Comparison of ENCODE assay signal across 21 cellular contexts in the genomic region with DNA sequence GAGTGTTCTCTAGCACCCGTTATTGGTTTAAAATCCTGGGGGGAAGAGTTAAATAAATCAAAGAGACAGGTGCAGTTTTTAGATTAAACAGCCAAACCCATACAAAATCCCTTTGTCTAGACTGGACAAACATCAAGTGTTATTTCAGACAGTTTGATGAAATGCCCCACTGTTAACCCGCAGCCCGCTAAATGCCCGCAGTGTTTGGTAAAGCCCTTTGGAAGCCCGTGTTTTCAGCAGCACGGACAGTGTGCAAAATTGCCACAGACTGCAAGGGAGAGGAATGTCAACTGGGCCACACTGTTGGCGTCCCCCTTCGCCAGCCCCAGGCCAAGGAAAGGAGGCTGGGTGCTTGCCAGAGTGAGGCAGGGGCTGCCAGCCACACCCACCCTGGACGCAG. TPM values are rescaled to one million over a fixed set of nuclear protein-coding genes. Genes with fewer than 3 reads are reported as not detected.
"Had no signal": no experiment of that assay in that cellular context is flagged by ENCODE, and none has a peak within 500 bp of the region (broad histone marks: within the 10 kb centered on the region; RNA-seq: fewer than 3 reads in every experiment).

No MANE protein-coding gene starts in this region.

- H3K36me3 ChIP-seq: gastroesophageal sphincter, lower lobe of right lung, right lobe of liver, thyroid gland had no signal

- H3K9me3 ChIP-seq: SK-N-SH, thyroid gland had no signal

- ATAC-seq: activated CD8-positive, alpha-beta memory T cell treated with anti-CD3 and anti-CD28 coated beads, Interleukin-2, amount 10 ng/mL, durations not matched to agents 7 days and 5 days; activated naive CD8-positive, alpha-beta T cell treated with anti-CD3 and anti-CD28 coated beads, Interleukin-2, amount 50 U/mL, for 24 hours; gastroesophageal sphincter; lower lobe of right lung; right lobe of liver; stimulated activated effector memory CD8-positive, alpha-beta T cell treated with anti-CD3 and anti-CD28 coated beads, Interleukin-12 subunit alpha, Interleukin-12 subunit beta, amount 100 ng/mL, for 72 hours; WTC11 had no signal

- H3K27ac ChIP-seq: epithelial cell of prostate, gastroesophageal sphincter, lower lobe of right lung, right lobe of liver, thyroid gland had no signal

- H3K4me3 ChIP-seq: gastroesophageal sphincter, lower lobe of right lung, right lobe of liver, thyroid gland had no signal

- DNase-seq: activated CD4-positive, alpha-beta memory T cell treated with anti-CD3 and anti-CD28 coated beads, Interleukin-2, amount 10 ng/mL, durations not matched to agents 7 days and 5 days; activated CD4-positive, alpha-beta T cell treated with anti-CD3 and anti-CD28 coated beads for 4 hours; activated CD8-positive, alpha-beta memory T cell treated with anti-CD3 and anti-CD28 coated beads, Interleukin-2, amount 10 ng/mL, durations not matched to agents 7 days and 5 days; activated naive CD4-positive, alpha-beta T cell treated with anti-CD3 and anti-CD28 coated beads for 36 hours; activated naive CD8-positive, alpha-beta T cell treated with anti-CD3 and anti-CD28 coated beads, Interleukin-2, amount 50 U/mL, for 24 hours; endodermal cell; islet precursor cell; lower lobe of right lung; nephron progenitor cell; SK-N-SH; small intestine; stimulated activated CD4-positive, alpha-beta T cell treated with anti-CD3 and anti-CD28 coated beads, Interleukin-4, amount 100 ng/mL, for 24 hours; thyroid gland had no signal

- H3K4me1 ChIP-seq: gastroesophageal sphincter, lower lobe of right lung, right lobe of liver, thyroid gland had no signal

- H3K27me3 ChIP-seq: right lobe of liver, thyroid gland had no signal

RNA-seq across cellular contexts. Expression of a gene that starts 26.6 kb away (rescaled TPM):
- total RNA-seq: activated CD4-positive, alpha-beta memory T cell treated with anti-CD3 and anti-CD28 coated beads, Interleukin-2, amount 10 ng/mL, durations not matched to agents 7 days and 5 days; activated CD8-positive, alpha-beta memory T cell treated with anti-CD3 and anti-CD28 coated beads, Interleukin-2, amount 10 ng/mL, durations not matched to agents 7 days and 5 days; activated T-helper 2 cell treated with anti-CD3 and anti-CD28 coated beads, Interferon-gamma antibody, Interleukin-2, Interleukin-4, amounts not matched to agents 10 μg/mL and 5 μg/mL and 100 μg/mL, durations not matched to agents 14 hours and 24 hours and 36 hours; myocyte; pulmonary artery endothelial cell had no signal
- polyA plus RNA-seq: SK-N-SH had no signal
